Comparison of ENCODE assay signal across 11 cellular contexts in genomic region chrX:72045552-72046277, GRCh38.
DNase-seq lines count a peak whose midpoint lies in the region; ATAC-seq, FAIRE-seq and TF ChIP-seq lines count a peak whose summit lies in the region.
"Had no signal": no experiment of that assay in that cellular context is flagged by ENCODE, and none has a peak within 500 bp of the region (broad histone marks: within the 10 kb centered on the region; RNA-seq: fewer than 3 reads in every experiment).

No MANE protein-coding gene starts in this region.

- H4K20me1 ChIP-seq in K562 (replicated peaks; ENCODE audit: control insufficient read depth, insufficient read depth, low read length), result no peaks in the 10 kb centered on the region; the same call in 1 of the 2 replicates
- no peaks in the 10 kb centered on the region for H4K20me1 ChIP-seq in keratinocyte (ENCODE audit: control insufficient read depth, extremely low read depth, insufficient read depth, low read length)

- intact Hi-C loops in cardiac septum (cut with DNase I), result no loop called here
- intact Hi-C loops in K562 (cut with micrococcal nuclease), result no loop called here

- H3K9ac ChIP-seq in K562 (ENCODE audit: insufficient read depth in 1 of 2, low read depth in 2 of 2, low read length in 2 of 2) (no peak overlapping the region), keratinocyte (ENCODE audit: control insufficient read depth, extremely low read depth, insufficient read depth, low read length) (peak overlapping the region; percentile 6)

- H3K79me2 ChIP-seq in K562 (ENCODE audit: control insufficient read depth, insufficient read depth, low read length) (no peaks in the 10 kb centered on the region), keratinocyte (ENCODE audit: control insufficient read depth, insufficient read depth, low read length) (no peaks in the 10 kb centered on the region)

- H3K9me3 ChIP-seq in cardiac muscle cell (ENCODE audit: low read depth) (no peaks in the 10 kb centered on the region), K562 (replicated peaks; ENCODE audit: control insufficient read depth, insufficient read depth, low read depth, low read length) (no peaks in the 10 kb centered on the region), keratinocyte (ENCODE audit: control insufficient read depth, low read depth, low read length) (no peaks in the 10 kb centered on the region)

- DNase-seq in cardiac muscle cell (ENCODE audit: low read depth in 1 of 2, low spot score in 1 of 2), result peak in 1 of 2 donors; percentile 85
- no peak for DNase-seq in cardiac septum (ENCODE audit: low spot score)
- DNase-seq in K562 (ENCODE audit: extremely low read depth in 1 of 4, low spot score in 3 of 4), result no peak
- no peak for DNase-seq in keratinocyte (ENCODE audit: low read depth, low spot score)
- no peak for DNase-seq in T-helper 1 cell
- DNase-seq: activated CD4-positive, alpha-beta T cell treated with anti-CD3 and anti-CD28 coated beads for 48 hours; stimulated activated CD8-positive, alpha-beta memory T cell treated with anti-CD3 and anti-CD28 coated beads, Interleukin-4, amount 100 ng/mL, for 48 hours had no signal

- H3K36me3 ChIP-seq in cardiac muscle cell, result no peaks in the 10 kb centered on the region
- no peaks in the 10 kb centered on the region for H3K36me3 ChIP-seq in K562 (ENCODE audit: control insufficient read depth, insufficient read depth, low read length)
- no peaks in the 10 kb centered on the region for H3K36me3 ChIP-seq in keratinocyte (ENCODE audit: control insufficient read depth in 2 of 2, extremely low read depth in 1 of 2, insufficient read depth in 2 of 2, low read length in 2 of 2)
- no peaks in the 10 kb centered on the region for H3K36me3 ChIP-seq in urinary bladder (ENCODE audit: insufficient read depth)

- BruUV-seq in K562 (replicated peaks; lab: Mats Ljungman, UMichigan), result no TSS peak

- 2% methylated on average over 9 of the region's 9 CpGs for WGBS in K562 (ENCODE audit: insufficient coverage, low coverage, missing lambda C conversion rate)
- WGBS in urinary bladder, result 24% methylated on average over 9 of the region's 9 CpGs

- no peak for ATAC-seq in K562
- no peak for ATAC-seq in HG03039 (IDR thresholded peaks at IDR 0.05; ENCODE audit: unreplicated experiment)
- no peak for ATAC-seq in GM18517 (IDR thresholded peaks at IDR 0.05; ENCODE audit: unreplicated experiment)

- H3K27ac ChIP-seq in cardiac muscle cell (peak overlapping the region; percentile 100), K562 (ENCODE audit: extremely low read depth, low read depth, low read length) (no peak overlapping the region), keratinocyte (ENCODE audit: control insufficient read depth, insufficient read depth, low read length) (no peak overlapping the region), urinary bladder (ENCODE audit: low read depth) (peak overlapping the region; percentile 76)
- H3K27ac ChIP-seq: HL-60 had no signal

- TF ChIP-seq POLR2A in K562 (conservative IDR thresholded peaks at IDR 0.05), result no peak

- H3K4me1 ChIP-seq in cardiac muscle cell (ENCODE audit: low read depth), result peaks cover 16% of the 10 kb centered on the region
- no peaks in the 10 kb centered on the region for H3K4me1 ChIP-seq in K562 (replicated peaks in 1 of 2; ENCODE audit: control insufficient read depth in 2 of 2, insufficient read depth in 2 of 2, low read length in 2 of 2)
- no peaks in the 10 kb centered on the region for H3K4me1 ChIP-seq in keratinocyte (ENCODE audit: control insufficient read depth, extremely low read depth, insufficient read depth, low read length)
- no peaks in the 10 kb centered on the region for H3K4me1 ChIP-seq in urinary bladder (ENCODE audit: insufficient read depth)

- H3K9me1 ChIP-seq in K562 (ENCODE audit: control insufficient read depth, insufficient read depth, low read length), result no peaks in the 10 kb centered on the region
- H3K9me1 ChIP-seq in keratinocyte (ENCODE audit: control insufficient read depth, extremely low read depth, insufficient read depth, low read length), result no peaks in the 10 kb centered on the region

- no peak for TF ChIP-seq EP300 in K562 (IDR thresholded peaks at IDR 0.05; ENCODE audit: low read length)

- POLR2A ChIA-PET in K562 (lab: Yijun Ruan, JAX), result no interaction called here

- H3K4me3 ChIP-seq in cardiac muscle cell (no peak overlapping the region), K562 (no peak overlapping the region), keratinocyte (ENCODE audit: control insufficient read depth in 2 of 3, extremely low read depth in 1 of 3, insufficient read depth in 2 of 3, low read depth in 1 of 3, low read length in 3 of 3) (no peak overlapping the region), urinary bladder (ENCODE audit: low read depth, low read length) (no peak overlapping the region)

- dilution Hi-C loops in keratinocyte (cut with MboI; ENCODE audit: extremely low pct_ligation_motif_present, low sequenced_read_pairs), result no loop called here

- in situ Hi-C loops in K562 (cut with MboI), result no loop called here

- TF ChIP-seq RAD21 in K562 (CRISPR knock-in tag; conservative IDR thresholded peaks at IDR 0.05 in 1 of 2, IDR thresholded peaks at IDR 0.05 in 1 of 2), result no peak

- no peak for FAIRE-seq in K562 (lab: Jason Lieb, UNC)
- no peak for FAIRE-seq in keratinocyte (lab: Jason Lieb, UNC)

- no peak overlapping the region for H3K4me2 ChIP-seq in K562 (ENCODE audit: insufficient read depth, low read length)
- no peak overlapping the region for H3K4me2 ChIP-seq in keratinocyte (ENCODE audit: control insufficient read depth, extremely low read depth, insufficient read depth, low read depth, low read length)

- H2AFZ ChIP-seq in K562 (ENCODE audit: low read depth, low read length) (no peak overlapping the region), keratinocyte (ENCODE audit: control insufficient read depth, low read length) (no peak overlapping the region)

- CTCF ChIA-PET in K562 (lab: Yijun Ruan, JAX; ENCODE audit: low intra/inter-chr PET ratio), result no interaction called here

- TF ChIP-seq CTCF in cardiac muscle cell (IDR thresholded peaks at IDR 0.05; ENCODE audit: low read depth, low read length) (no peak), K562 (IDR thresholded peaks at IDR 0.05 in 2 of 3, conservative IDR thresholded peaks at IDR 0.05 in 1 of 3; ENCODE audit: insufficient read depth in 2 of 3, low read depth in 1 of 3, low read length in 3 of 3) (no peak), keratinocyte (optimal IDR thresholded peaks at IDR 0.05 in 1 of 3, IDR thresholded peaks at IDR 0.05 in 1 of 3, conservative IDR thresholded peaks at IDR 0.05 in 1 of 3; ENCODE audit: extremely low read depth in 1 of 3, insufficient read depth in 2 of 3, low read length in 3 of 3) (no peak)

- H3K27me3 ChIP-seq in cardiac muscle cell (no peaks in the 10 kb centered on the region), K562 (ENCODE audit: control insufficient read depth in 2 of 2, insufficient read depth in 2 of 2, low read length in 2 of 2) (peaks cover 2 to 24% of the 10 kb centered on the region in 2 experiments; a peak in 4 of 5 replicates), keratinocyte (ENCODE audit: control insufficient read depth, extremely low read depth, insufficient read depth, low read length) (peaks cover 25% of the 10 kb centered on the region)

TF ChIP-seq in K562, 482 proteins besides CTCF, POLR2A, EP300 and RAD21:
- TF ChIP-seq PURB (CRISPR knock-in tag; IDR thresholded peaks at IDR 0.05; ENCODE audit: low read depth) (no peak), NFYB (IDR thresholded peaks at IDR 0.05; ENCODE audit: extremely low read depth, insufficient read length) (peak; percentile 36)
TF ChIP-seq in K562: peak in this region for 1.

Comparison
In these comparisons a context has a peak if more than half of its experiments do, and no peak if none do; other contexts are left out.
1. H3K27ac ChIP-seq: peak in cardiac muscle cell (single experiment) and urinary bladder (single experiment); none in K562 (single experiment) and keratinocyte (single experiment).